8 cellular contexts compared by ENCODE assay signal in genomic region chr12:16347391-16348298, GRCh38. TPM values are rescaled to one million over a fixed set of nuclear protein-coding genes. Genes with fewer than 3 reads are reported as not detected.
DNase-seq lines count a peak whose midpoint lies in the region; ATAC-seq and TF ChIP-seq lines count a peak whose summit lies in the region.

Gene MGST1, plus strand, starts transcription at chr12:16347645. Its CDS starts 6,608 bp downstream, at chr12:16354253.

- no peaks in the 10 kb centered on the region for H3K27me3 ChIP-seq in NT2/D1 (ENCODE audit: insufficient read depth, insufficient read length)
- H3K27me3 ChIP-seq in upper lobe of left lung = no peaks in the 10 kb centered on the region

- 2 to 5% methylated on average over 15 to 31 of the region's 31 CpGs for WGBS in upper lobe of left lung, 2 donors

- no peaks in the 10 kb centered on the region for H3K4me1 ChIP-seq in NT2/D1 (ENCODE audit: insufficient read depth, insufficient read length)
- peaks cover 0 to 21% (median 9%) of the 10 kb centered on the region in 4 donors for H3K4me1 ChIP-seq in upper lobe of left lung

- TF ChIP-seq POLR2A in GM18526 (IDR thresholded peaks at IDR 0.05; ENCODE audit: extremely low read depth, insufficient read length) = peak; percentile 54
- TF ChIP-seq POLR2A in upper lobe of left lung (IDR thresholded peaks at IDR 0.05) = peak in 3 of 4 donors; percentile 60 to 93 (median 71)

- peak; percentile 98 for DNase-seq in NT2/D1 (ENCODE audit: low read depth, low spot score)
- peak; percentile 66 to 80 for DNase-seq in lung microvascular endothelial cell (ENCODE audit: low read depth in 2 of 2)
- peak; percentile 89 to 94 for DNase-seq in upper lobe of left lung
- DNase-seq in activated naive CD4-positive, alpha-beta T cell treated with anti-CD3 and anti-CD28 coated beads, Interleukin-2, amount 50 U/mL, for 16 hours = no peak

- TF ChIP-seq CTCF in upper lobe of left lung (IDR thresholded peaks at IDR 0.05) = no peak

- TF ChIP-seq EP300 in upper lobe of left lung (IDR thresholded peaks at IDR 0.05) = no peak

- H3K36me3 ChIP-seq in NT2/D1 (ENCODE audit: insufficient read depth, insufficient read length, low read length) (peaks cover 23% of the 10 kb centered on the region), upper lobe of left lung (no peaks in the 10 kb centered on the region)

- peak; percentile 55 for ATAC-seq in HG03139 (IDR thresholded peaks at IDR 0.05; ENCODE audit: unreplicated experiment)
- ATAC-seq in upper lobe of left lung (ENCODE audit: low FRiP score in 2 of 2) = peak; percentile 88 to 95
- no peak for ATAC-seq in GM18520 (IDR thresholded peaks at IDR 0.05; ENCODE audit: unreplicated experiment)

- peak within 1 kb of the TSS; percentile 85 for H3K9ac ChIP-seq in NT2/D1 (ENCODE audit: insufficient read length, low read depth)

- in situ Hi-C loops in endometrial microvascular endothelial cells (cut with HindIII; ENCODE audit: inconsistent ontology term, low pct_unique_long_range_greater_than_20kb, low sequenced_read_pairs) = loop anchor here (25.0 kb wide), 1 partner anchor 185 kb away; no protein-coding TSS in a partner anchor

- peak within 1 kb of the TSS; percentile 70 to 88 (median 82) for H3K27ac ChIP-seq in upper lobe of left lung

- H3K4me3 ChIP-seq in NT2/D1 (ENCODE audit: insufficient read length, low read depth) = peak within 1 kb of the TSS; percentile 76
- H3K4me3 ChIP-seq in upper lobe of left lung = peak within 1 kb of the TSS; percentile 10 to 56 (median 49)

- H3K9me3 ChIP-seq in NT2/D1 (ENCODE audit: insufficient read depth, low read length) = no peaks in the 10 kb centered on the region
- H3K9me3 ChIP-seq in upper lobe of left lung = no peaks in the 10 kb centered on the region

RNA-seq across cellular contexts. Expression of gene MGST1, which starts in this region (rescaled TPM):
- total RNA-seq in endometrial microvascular endothelial cells (ENCODE audit: inconsistent ontology term) (34.5 TPM), lung microvascular endothelial cell (10.5 and 12.9 TPM in 2 replicates), upper lobe of left lung (100 to 1,000 TPM; 195 to 566 (median 253) TPM)
